8 cellular contexts compared by ENCODE assay signal in the genomic region with DNA sequence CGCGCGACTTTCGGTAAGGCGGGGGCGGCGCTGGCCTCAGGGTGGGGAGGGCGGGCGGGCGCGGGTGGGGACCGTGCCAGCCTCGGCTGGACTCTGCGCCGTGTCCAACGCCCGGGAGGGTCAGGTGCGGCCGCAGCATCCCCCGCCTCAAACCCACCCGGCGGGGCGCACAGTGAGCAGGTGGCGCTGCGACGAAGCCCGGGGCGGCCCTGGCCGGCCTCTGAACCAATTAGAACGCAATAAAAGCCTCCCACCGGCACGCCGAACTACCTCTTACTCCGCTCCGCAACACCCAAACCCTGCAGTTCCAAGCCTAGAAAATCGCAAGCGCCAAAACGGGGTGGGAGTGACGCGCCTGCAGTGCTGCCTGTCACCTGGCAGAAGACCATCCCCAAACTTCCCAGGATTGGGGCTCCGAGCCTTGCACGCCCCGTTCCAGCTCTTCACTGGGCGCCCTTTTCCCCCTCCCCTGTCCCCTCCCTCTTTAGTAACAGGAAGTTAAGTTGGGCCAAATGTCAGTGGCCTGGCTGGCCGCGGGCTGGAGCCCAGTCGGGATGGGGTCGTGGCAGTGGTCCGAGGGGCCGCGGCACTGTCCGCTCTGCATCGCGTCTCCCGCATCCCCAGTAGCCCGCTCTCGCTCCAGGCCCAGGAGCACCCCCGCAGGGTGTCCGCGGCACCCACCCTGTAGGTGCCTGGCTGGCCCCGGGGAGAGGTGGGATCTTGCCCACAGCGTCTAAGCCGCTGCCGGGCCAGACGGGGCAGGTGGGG. TPM values are rescaled to one million over a fixed set of nuclear protein-coding genes. Genes with fewer than 3 reads are reported as not detected.
DNase-seq lines count a peak whose midpoint lies in the region; ATAC-seq and TF ChIP-seq lines count a peak whose summit lies in the region.

No MANE protein-coding gene starts in this region.

- H2AFZ ChIP-seq in hepatocyte, result peak overlapping the region; percentile 42

- H3K79me2 ChIP-seq in hepatocyte, result peaks cover 39% of the 10 kb centered on the region

- H3K36me3 Mint-ChIP-seq in activated CD4-positive, alpha-beta T cell treated with anti-CD3 and anti-CD28 coated beads for 36 hours (ENCODE audit: low read depth), result no peaks in the 10 kb centered on the region
- peaks cover 4% of the 10 kb centered on the region for H3K36me3 Mint-ChIP-seq in activated naive CD8-positive, alpha-beta T cell treated with anti-CD3 and anti-CD28 coated beads, Interleukin-2, amount 50 U/mL, for 24 hours (ENCODE audit: low read depth)

- TF ChIP-seq CTCF in hepatocyte (IDR thresholded peaks at IDR 0.05; ENCODE audit: poor library complexity) (no peak), gastrocnemius medialis (IDR thresholded peaks at IDR 0.05 in 4 of 5, conservative IDR thresholded peaks at IDR 0.05 in 1 of 5) (no peak)

- CTCF ChIA-PET in activated CD4-positive, alpha-beta T cell treated with anti-CD3 and anti-CD28 coated beads for 36 hours (lab: Charles Lee), result interaction anchor here (0.6 to 0.7 kb wide), 3 partner anchors 38 to 125 kb away, joined by 3 read pairs; no protein-coding TSS in a partner anchor

- peak; percentile 61 for DNase-seq in activated CD4-positive, alpha-beta T cell treated with anti-CD3 and anti-CD28 coated beads for 36 hours
- DNase-seq in activated CD4-positive, alpha-beta T cell treated with anti-CD3 and anti-CD28 coated beads for 1 hour, result no peak
- DNase-seq in NCI-H69 (lab: John Stamatoyannopoulos, UW), result peak; percentile 85
- peak; percentile 34 for DNase-seq in activated naive CD8-positive, alpha-beta T cell treated with anti-CD3 and anti-CD28 coated beads, Interleukin-2, amount 50 U/mL, for 24 hours
- DNase-seq in hepatocyte (ENCODE audit: low spot score), result no peak
- DNase-seq in gastrocnemius medialis, result no peak
- no peak for DNase-seq in NCI-H187 (lab: John Stamatoyannopoulos, UW)

- peak overlapping the region; percentile 97 for H3K4me2 ChIP-seq in hepatocyte

- peaks cover 41% of the 10 kb centered on the region for H3K4me1 Mint-ChIP-seq in activated CD4-positive, alpha-beta T cell treated with anti-CD3 and anti-CD28 coated beads for 36 hours
- H3K4me1 Mint-ChIP-seq in activated naive CD8-positive, alpha-beta T cell treated with anti-CD3 and anti-CD28 coated beads, Interleukin-2, amount 50 U/mL, for 24 hours, result peaks cover 28% of the 10 kb centered on the region

- no peaks in the 10 kb centered on the region for H3K9me2 ChIP-seq in hepatocyte (replicated peaks; ENCODE audit: insufficient read depth)

- H3K27me3 Mint-ChIP-seq in activated CD4-positive, alpha-beta T cell treated with anti-CD3 and anti-CD28 coated beads for 36 hours, result no peaks in the 10 kb centered on the region
- no peaks in the 10 kb centered on the region for H3K27me3 Mint-ChIP-seq in activated naive CD8-positive, alpha-beta T cell treated with anti-CD3 and anti-CD28 coated beads, Interleukin-2, amount 50 U/mL, for 24 hours

- POLR2A ChIA-PET in activated CD4-positive, alpha-beta T cell treated with anti-CD3 and anti-CD28 coated beads for 36 hours (lab: Charles Lee), result no interaction called here

- H3K4me3 Mint-ChIP-seq in activated CD4-positive, alpha-beta T cell treated with anti-CD3 and anti-CD28 coated beads for 36 hours, result peak overlapping the region; percentile 64
- peak overlapping the region; percentile 70 for H3K4me3 Mint-ChIP-seq in activated naive CD8-positive, alpha-beta T cell treated with anti-CD3 and anti-CD28 coated beads, Interleukin-2, amount 50 U/mL, for 24 hours

- peak; percentile 17 to 23 for TF ChIP-seq POLR2A in gastrocnemius medialis (IDR thresholded peaks at IDR 0.05)

- peak; percentile 28 for ATAC-seq in activated CD4-positive, alpha-beta T cell treated with anti-CD3 and anti-CD28 coated beads for 36 hours
- ATAC-seq in HG02678 (IDR thresholded peaks at IDR 0.05; ENCODE audit: unreplicated experiment) (peak; percentile 42), gastrocnemius medialis (peak; percentile 68 to 73)
- peak; percentile 21 for ATAC-seq in activated naive CD8-positive, alpha-beta T cell treated with anti-CD3 and anti-CD28 coated beads, Interleukin-2, amount 50 U/mL, for 24 hours

- H3K4me3 ChIP-seq in hepatocyte (peak overlapping the region; percentile 82), gastrocnemius medialis (peak overlapping the region; percentile 65 to 92 (median 77))

- H3K9me3 Mint-ChIP-seq in activated CD4-positive, alpha-beta T cell treated with anti-CD3 and anti-CD28 coated beads for 36 hours (ENCODE audit: low read depth), result no peaks in the 10 kb centered on the region
- H3K9me3 Mint-ChIP-seq in activated naive CD8-positive, alpha-beta T cell treated with anti-CD3 and anti-CD28 coated beads, Interleukin-2, amount 50 U/mL, for 24 hours, result no peaks in the 10 kb centered on the region

- in situ Hi-C loops in gastrocnemius medialis (cut with MboI; ENCODE audit: low sequenced_read_pairs in 4 of 4), result no loop called here

- H3K36me3 ChIP-seq in hepatocyte (replicated peaks; ENCODE audit: insufficient read depth, low read depth), result no peaks in the 10 kb centered on the region
- no peaks in the 10 kb centered on the region for H3K36me3 ChIP-seq in gastrocnemius medialis

- H3K27me3 ChIP-seq in hepatocyte, result no peaks in the 10 kb centered on the region
- H3K27me3 ChIP-seq in gastrocnemius medialis, result no peaks in the 10 kb centered on the region

- H4K20me1 ChIP-seq in hepatocyte (ENCODE audit: insufficient read depth, poor library complexity, severe bottlenecking), result no peaks in the 10 kb centered on the region

- peak overlapping the region; percentile 31 for H3K27ac Mint-ChIP-seq in activated CD4-positive, alpha-beta T cell treated with anti-CD3 and anti-CD28 coated beads for 36 hours
- no peak overlapping the region for H3K27ac Mint-ChIP-seq in activated naive CD8-positive, alpha-beta T cell treated with anti-CD3 and anti-CD28 coated beads, Interleukin-2, amount 50 U/mL, for 24 hours

- H3K4me1 ChIP-seq in hepatocyte (ENCODE audit: insufficient read depth) (peaks cover 3% of the 10 kb centered on the region), gastrocnemius medialis (peaks cover 10 to 19% of the 10 kb centered on the region in 2 donors)

- no peaks in the 10 kb centered on the region for H3K9me3 ChIP-seq in hepatocyte (ENCODE audit: low read depth)
- H3K9me3 ChIP-seq in gastrocnemius medialis, result no peaks in the 10 kb centered on the region

- H3K27ac ChIP-seq in hepatocyte, result peak overlapping the region; percentile 77
- peak overlapping the region; percentile 70 to 82 (median 80) for H3K27ac ChIP-seq in gastrocnemius medialis

- intact Hi-C loops in activated CD4-positive, alpha-beta T cell treated with anti-CD3 and anti-CD28 coated beads for 36 hours (cut with DNase I, micrococcal nuclease), result loop anchor here (1.0 to 10.0 kb wide), 7 partner anchors 39 to 561 kb away; a partner anchor contains a TSS
- intact Hi-C loops in gastrocnemius medialis (cut with DNase I; ENCODE audit: low total_unique reads), result loop anchor here (2.0 to 5.0 kb wide), 3 partner anchors 44 to 268 kb away; no protein-coding TSS in a partner anchor

- WGBS in hepatocyte (ENCODE audit: low lambda C conversion rate, missing lambda C conversion rate), result 4% methylated on average over 55 of the region's 65 CpGs

RNA-seq across cellular contexts. Expression of a gene that starts 0.5 kb away (rescaled TPM):
- total RNA-seq in activated CD4-positive, alpha-beta T cell treated with anti-CD3 and anti-CD28 coated beads for 36 hours, result 100 to 1,000 TPM; 186 to 207 TPM
- 55.6 and 56.0 TPM in 2 replicates for total RNA-seq in hepatocyte
- polyA plus RNA-seq in hepatocyte, result 36.8 and 55.8 TPM in 2 replicates
- total RNA-seq in gastrocnemius medialis, result 10 to 100 TPM; 24.7 to 53.7 (median 37.0) TPM

Comparison
In these comparisons a context has a peak if more than half of its experiments do, and no peak if none do; other contexts are left out.
1. DNase-seq: peak in activated CD4-positive, alpha-beta T cell treated with anti-CD3 and anti-CD28 coated beads for 36 hours (single experiment), NCI-H69 (single experiment) and activated naive CD8-positive, alpha-beta T cell treated with anti-CD3 and anti-CD28 coated beads, Interleukin-2, amount 50 U/mL, for 24 hours (single experiment); none in activated CD4-positive, alpha-beta T cell treated with anti-CD3 and anti-CD28 coated beads for 1 hour (single experiment), hepatocyte (single experiment), gastrocnemius medialis (0 of 2) and NCI-H187 (0 of 2).
2. Peak in every context shown above with its lines, with median percentiles within 50 percentile points of each other: ATAC-seq.